In genomic region chr9:130936285-130937117, GRCh38 we compare ENCODE assay signal across 9 cellular contexts. TPM values are rescaled to one million over a fixed set of nuclear protein-coding genes. Genes with fewer than 3 reads are reported as not detected.
A peak's percentile ranks its signal among the peaks of the same experiment; 100 is the strongest.
DNase-seq lines count a peak whose midpoint lies in the region; ATAC-seq, FAIRE-seq and TF ChIP-seq lines count a peak whose summit lies in the region.
"Had no signal": no experiment of that assay in that cellular context is flagged by ENCODE, and none has a peak within 500 bp of the region (broad histone marks: within the 10 kb centered on the region; RNA-seq: fewer than 3 reads in every experiment).

No MANE protein-coding gene starts in this region.

- peaks cover 8 to 58% (median 34%) of the 10 kb centered on the region in 4 experiments for H3K4me1 ChIP-seq in H1 (replicated peaks in 1 of 4; ENCODE audit: control insufficient read depth in 3 of 4, insufficient read depth in 4 of 4, low read length in 3 of 4)
- peaks cover 19 to 21% of the 10 kb centered on the region in 2 donors for H3K4me1 ChIP-seq in neuronal stem cell (ENCODE audit: control insufficient read depth in 2 of 2, insufficient read depth in 1 of 2, low read depth in 1 of 2, low read length in 2 of 2)

- H3K4ac ChIP-seq in H1 (replicated peaks; ENCODE audit: insufficient read length, low read depth, low read length) = no peak overlapping the region
- H3K4ac ChIP-seq in neuronal stem cell (ENCODE audit: low read length) = no peak overlapping the region

- H2BK120ac ChIP-seq in H1 (replicated peaks; ENCODE audit: low read depth, low read length) (no peak overlapping the region), neuronal stem cell (ENCODE audit: low read depth, low read length) (no peak overlapping the region)

- CTCF ChIA-PET in H1 (lab: Charles Lee; ENCODE audit: partially characterized antibody) = interaction anchor here (0.6 to 7.8 kb wide), 13 partner anchors 8 to 347 kb away, joined by 3 to 38 read pairs (median 5); no protein-coding TSS in a partner anchor
- CTCF ChIA-PET in CD4-positive, alpha-beta T cell (lab: Charles Lee) = no interaction called here
- CTCF ChIA-PET in activated CD4-positive, alpha-beta memory T cell treated with anti-CD3 and anti-CD28 coated beads for 36 hours (lab: Charles Lee) = no interaction called here

- no peak overlapping the region for H4K5ac ChIP-seq in H1 (ENCODE audit: insufficient read length, low read depth, low read length)

- FAIRE-seq in H1 (lab: Jason Lieb, UNC) = no peak

- WGBS in H1 (ENCODE audit: extremely low coverage in 1 of 2, insufficient coverage in 1 of 2, insufficient read length in 1 of 2, insufficient replicate concordance in 2 of 2, low coverage in 1 of 2, low lambda C conversion rate in 2 of 2, missing lambda C conversion rate in 1 of 2), 2 experiments = 25% methylated on average over 12 of the region's 12 CpGs; no CpG with 5 or more reads in 1 of the 2 experiments
- no CpG with 5 or more reads among the region's 12 CpGs for WGBS in neuronal stem cell (ENCODE audit: extremely low coverage in 2 of 2, insufficient read length in 2 of 2, insufficient replicate concordance in 1 of 2), 2 donors

- no peak for TF ChIP-seq EP300 in H1 (IDR thresholded peaks at IDR 0.05; ENCODE audit: borderline replicate concordance in 1 of 2, low read depth in 2 of 2, low read length in 2 of 2)

- peak overlapping the region; percentile 13 for H4K91ac ChIP-seq in H1 (replicated peaks; ENCODE audit: insufficient read length, low read length)
- H4K91ac ChIP-seq in neuronal stem cell (ENCODE audit: low read depth, low read length, poor library complexity) = no peak overlapping the region

- 0 out of 2 replicates have a peak overlapping the region, but pooled peaks have one; percentile 48 for H3K27ac ChIP-seq in H1 (ENCODE audit: low read depth, low read length)
- no peak overlapping the region for H3K27ac ChIP-seq in neuronal stem cell (replicated peaks; ENCODE audit: low read length)
- no peak overlapping the region for H3K27ac ChIP-seq in CD4-positive, alpha-beta T cell (ENCODE audit: low read depth, low read length)
- H3K27ac ChIP-seq: SK-N-MC had no signal

- peak overlapping the region; percentile 16 to 39 for H3K4me2 ChIP-seq in H1 (ENCODE audit: insufficient read depth in 1 of 2, low read depth in 2 of 2, low read length in 2 of 2)
- H3K4me2 ChIP-seq in neuronal stem cell (ENCODE audit: insufficient read depth, low read length, poor library complexity, severe bottlenecking) = no peak overlapping the region

- no peak overlapping the region for H3K56ac ChIP-seq in H1 (replicated peaks; ENCODE audit: insufficient read length, low read depth, low read length)

- H3K18ac ChIP-seq in H1 (ENCODE audit: extremely low read depth, low read length) (peak overlapping the region; percentile 40; the same call in 1 of the 2 replicates), neuronal stem cell (ENCODE audit: low read length) (no peak overlapping the region)

- TF ChIP-seq CTCF in H1 (IDR thresholded peaks at IDR 0.05; ENCODE audit: control extremely low read depth in 1 of 3, insufficient read depth in 1 of 3, low read depth in 1 of 3, low read length in 3 of 3) = no peak
- no peak for TF ChIP-seq CTCF in CD4-positive, alpha-beta T cell (IDR thresholded peaks at IDR 0.05)

- H2BK15ac ChIP-seq in H1 (ENCODE audit: low read length) = peak overlapping the region; percentile 72
- no peak overlapping the region for H2BK15ac ChIP-seq in neuronal stem cell (ENCODE audit: low read length)

- no peak for TF ChIP-seq RAD21 in H1 (IDR thresholded peaks at IDR 0.05 in 1 of 2, conservative IDR thresholded peaks at IDR 0.05 in 1 of 2; ENCODE audit: low read depth in 2 of 2, low read length in 2 of 2)

- no peaks in the 10 kb centered on the region for H3K9me3 Mint-ChIP-seq in CD4-positive, alpha-beta T cell
- no peaks in the 10 kb centered on the region for H3K9me3 Mint-ChIP-seq in activated CD4-positive, alpha-beta memory T cell treated with anti-CD3 and anti-CD28 coated beads for 36 hours

- H3K23ac ChIP-seq in H1 (ENCODE audit: insufficient read length) (no peak overlapping the region), neuronal stem cell (ENCODE audit: low read depth, low read length, poor library complexity) (peak overlapping the region; percentile 20)

- peak overlapping the region; percentile 75; the same call in 1 of the 2 replicates for H2BK5ac ChIP-seq in H1 (ENCODE audit: low read depth, low read length)
- H2BK5ac ChIP-seq in neuronal stem cell (ENCODE audit: low read length) = no peak overlapping the region

- H3K36me3 ChIP-seq in H1 (ENCODE audit: control insufficient read depth in 2 of 4, insufficient read depth in 4 of 4, low read length in 3 of 4) (no peaks in the 10 kb centered on the region; a peak in 1 of 8 replicates), neuronal stem cell (replicated peaks in 1 of 2; ENCODE audit: control insufficient read depth in 2 of 2, insufficient read depth in 2 of 2, low read length in 2 of 2) (no peaks in the 10 kb centered on the region)

- POLR2A ChIA-PET in H1 (lab: Charles Lee; ENCODE audit: partially characterized antibody) = interaction anchor here (0.7 to 1.4 kb wide), 3 partner anchors 26 to 43 kb away, joined by 3 to 4 read pairs (median 3); no protein-coding TSS in a partner anchor
- POLR2A ChIA-PET in CD4-positive, alpha-beta T cell (lab: Charles Lee) = no interaction called here
- POLR2A ChIA-PET in activated CD4-positive, alpha-beta memory T cell treated with anti-CD3 and anti-CD28 coated beads for 36 hours (lab: Charles Lee) = interaction anchor here (0.6 kb wide), 1 partner anchor 820 kb away, joined by 3 read pairs; no protein-coding TSS in a partner anchor

- peaks cover 76% of the 10 kb centered on the region for H3K27me3 Mint-ChIP-seq in CD4-positive, alpha-beta T cell
- peaks cover 57% of the 10 kb centered on the region for H3K27me3 Mint-ChIP-seq in activated CD4-positive, alpha-beta memory T cell treated with anti-CD3 and anti-CD28 coated beads for 36 hours

- no peaks in the 10 kb centered on the region for H3K79me1 ChIP-seq in H1 (ENCODE audit: low read depth, low read length)
- H3K79me1 ChIP-seq in neuronal stem cell (ENCODE audit: low read depth, low read length) = no peaks in the 10 kb centered on the region

- ATAC-seq in HG03521 (IDR thresholded peaks at IDR 0.05; ENCODE audit: unreplicated experiment) (no peak), GM21723 (IDR thresholded peaks at IDR 0.05; ENCODE audit: unreplicated experiment) (no peak)
- no peak for ATAC-seq in CD4-positive, alpha-beta T cell (ENCODE audit: poor library complexity)

- peak overlapping the region; percentile 93; the same call in 1 of the 2 replicates for H2BK12ac ChIP-seq in H1 (ENCODE audit: low read depth, low read length)
- H2BK12ac ChIP-seq in neuronal stem cell (ENCODE audit: low read length) = no peak overlapping the region

- no peaks in the 10 kb centered on the region for H3K36me3 Mint-ChIP-seq in CD4-positive, alpha-beta T cell (ENCODE audit: low read depth)
- no peaks in the 10 kb centered on the region for H3K36me3 Mint-ChIP-seq in activated CD4-positive, alpha-beta memory T cell treated with anti-CD3 and anti-CD28 coated beads for 36 hours

- H3K79me2 ChIP-seq in H1 (ENCODE audit: control insufficient read depth in 1 of 2, insufficient read depth in 2 of 2, low read length in 2 of 2) = no peaks in the 10 kb centered on the region

- DNase-seq in ELR (ENCODE audit: low read depth) = peak; percentile 84
- DNase-seq in NCI-H2171 (lab: John Stamatoyannopoulos, UW) = peak; percentile 60
- DNase-seq in H1 (ENCODE audit: low read depth in 1 of 2, low spot score in 2 of 2) = peak; percentile 59 to 76
- no peak for DNase-seq in neuronal stem cell (ENCODE audit: low spot score)
- no peak for DNase-seq in CD4-positive, alpha-beta T cell
- DNase-seq in activated CD4-positive, alpha-beta memory T cell treated with anti-CD3 and anti-CD28 coated beads for 36 hours = no peak

- peak overlapping the region; percentile 66; the same call in 1 of the 2 replicates for H2BK20ac ChIP-seq in H1 (ENCODE audit: low read length)

- peaks cover 18 to 41% (median 31%) of the 10 kb centered on the region in 4 experiments for H3K27me3 ChIP-seq in H1 (replicated peaks in 1 of 4; ENCODE audit: control insufficient read depth in 3 of 4, extremely low read depth in 1 of 4, insufficient read depth in 3 of 4, low read length in 3 of 4)
- peaks cover 21 to 67% (median 42%) of the 10 kb centered on the region in 3 experiments for H3K27me3 ChIP-seq in neuronal stem cell (ENCODE audit: control insufficient read depth in 3 of 3, insufficient read depth in 3 of 3, low read depth in 1 of 3, low read length in 3 of 3)
- peaks cover 85% of the 10 kb centered on the region for H3K27me3 ChIP-seq in CD4-positive, alpha-beta T cell (ENCODE audit: control insufficient read depth, insufficient read depth, low read length)

- H3K4me3 ChIP-seq in H1 (ENCODE audit: extremely low read depth in 1 of 4, insufficient read depth in 2 of 4, low read depth in 3 of 4, low read length in 4 of 4) = no peak overlapping the region
- no peak overlapping the region for H3K4me3 ChIP-seq in neuronal stem cell (ENCODE audit: low read length in 2 of 2)
- H3K4me3 ChIP-seq: SK-N-MC had no signal

- no peak overlapping the region for H3K27ac Mint-ChIP-seq in CD4-positive, alpha-beta T cell
- no peak overlapping the region for H3K27ac Mint-ChIP-seq in activated CD4-positive, alpha-beta memory T cell treated with anti-CD3 and anti-CD28 coated beads for 36 hours

- H2AFZ ChIP-seq in H1 (ENCODE audit: low read length) (no peak overlapping the region), neuronal stem cell (ENCODE audit: low read length) (peak overlapping the region; percentile 66)

- H2AK5ac ChIP-seq in H1 (ENCODE audit: low read depth, low read length) (peak overlapping the region; percentile 88), neuronal stem cell (ENCODE audit: low read depth, low read length) (peak overlapping the region; percentile 23)

- TF ChIP-seq POLR2A in H1 (IDR thresholded peaks at IDR 0.05; ENCODE audit: control extremely low read depth in 1 of 2, low read depth in 2 of 2, low read length in 2 of 2) = no peak

- H3K14ac ChIP-seq in H1 (ENCODE audit: insufficient read length) (no peak overlapping the region), neuronal stem cell (ENCODE audit: low read length) (no peak overlapping the region)

- peaks cover 14% of the 10 kb centered on the region; the same call in 1 of the 2 replicates for H3K23me2 ChIP-seq in H1 (ENCODE audit: low read depth, low read length)

- no peak overlapping the region for H3K9ac ChIP-seq in H1 (replicated peaks in 1 of 4; ENCODE audit: extremely low read depth in 1 of 4, low read depth in 3 of 4, low read length in 3 of 4)
- no peak overlapping the region for H3K9ac ChIP-seq in neuronal stem cell (ENCODE audit: low read depth, low read length, poor library complexity)

- H3K4me1 Mint-ChIP-seq in CD4-positive, alpha-beta T cell (ENCODE audit: low read depth) = peaks cover 9% of the 10 kb centered on the region
- peaks cover 8% of the 10 kb centered on the region for H3K4me1 Mint-ChIP-seq in activated CD4-positive, alpha-beta memory T cell treated with anti-CD3 and anti-CD28 coated beads for 36 hours (ENCODE audit: low read depth)

- no peak overlapping the region for H3K4me3 Mint-ChIP-seq in CD4-positive, alpha-beta T cell
- H3K4me3 Mint-ChIP-seq in activated CD4-positive, alpha-beta memory T cell treated with anti-CD3 and anti-CD28 coated beads for 36 hours = no peak overlapping the region

- H3K9me3 ChIP-seq in H1 (ENCODE audit: insufficient read depth in 2 of 2, low read depth in 1 of 2, low read length in 1 of 2) = no peaks in the 10 kb centered on the region
- H3K9me3 ChIP-seq in neuronal stem cell (replicated peaks in 1 of 2; ENCODE audit: control insufficient read depth in 2 of 2, insufficient read depth in 1 of 2, low read depth in 1 of 2, low read length in 2 of 2) = peaks cover 0 to 3% of the 10 kb centered on the region in 2 donors
- H3K9me3 ChIP-seq in CD4-positive, alpha-beta T cell (ENCODE audit: control insufficient read depth, low read length) = no peaks in the 10 kb centered on the region

- H4K8ac ChIP-seq in H1 (ENCODE audit: extremely low read depth, insufficient read depth, low read length) (no peak overlapping the region), neuronal stem cell (ENCODE audit: low read depth, low read length) (no peak overlapping the region)

- intact Hi-C loops in CD4-positive, alpha-beta T cell (cut with DNase I, micrococcal nuclease) = no loop called here
- intact Hi-C loops in activated CD4-positive, alpha-beta memory T cell treated with anti-CD3 and anti-CD28 coated beads for 36 hours (cut with micrococcal nuclease) = no loop called here

- peaks cover 3 to 5% of the 10 kb centered on the region in 2 experiments for H4K20me1 ChIP-seq in H1 (replicated peaks in 1 of 2; ENCODE audit: control insufficient read depth in 1 of 2, insufficient read depth in 2 of 2, low read length in 2 of 2)

RNA-seq across cellular contexts. Expression of gene FIBCD1, which starts 2.5 kb away (rescaled TPM):
- total RNA-seq in H1 (2021; fragmentation: NEBNext Ultra II Directional; extraction: Animal tissue kit (Norgen Biotek cat#: 25700)) = 5.3 and 6.1 TPM in 2 replicates
- polyA plus RNA-seq in H1 (2011; rRNA removed) = 8.8 and 13.2 TPM in 2 replicates
- polyA plus RNA-seq in H1 (2011; cell fraction: cytosol; rRNA removed) = 5.6 TPM
- 11.0 TPM for polyA plus RNA-seq in H1 (2011; cell fraction: nucleus; rRNA removed)
- polyA plus RNA-seq in H1 (2012, experiment 1 of 2) = 3.9 to 10.9 TPM (median 7.8 TPM) in 4 replicates
- polyA plus RNA-seq in H1 (2012, experiment 2 of 2) = 5.2 TPM
- polyA plus RNA-seq in H1 (2013, experiment 1 of 2) = 11.6 TPM
- polyA plus RNA-seq in H1 (2013, experiment 2 of 2) = 10.8 TPM
- 0.66 and 1.2 TPM in 2 replicates for polyA minus RNA-seq in H1 (2011; rRNA and poly(A)+ RNA removed)
- 2.1 TPM for polyA minus RNA-seq in H1 (2011; cell fraction: cytosol; rRNA and poly(A)+ RNA removed)
- polyA minus RNA-seq in H1 (2011; cell fraction: nucleus; rRNA and poly(A)+ RNA removed) = 1.2 TPM
- 0.82 TPM for polyA plus RNA-seq in neuronal stem cell (2013, experiment 1 of 2)
- polyA plus RNA-seq in neuronal stem cell (2013, experiment 2 of 2) = 0.89 TPM
- total RNA-seq in CD4-positive, alpha-beta T cell = not detected
- total RNA-seq in activated CD4-positive, alpha-beta memory T cell treated with anti-CD3 and anti-CD28 coated beads for 36 hours = not detected

RNA-seq across cellular contexts. Expression of gene QRFP, which starts 39.9 kb away (rescaled TPM):
- not detected in 2 replicates for total RNA-seq in H1 (2021; fragmentation: NEBNext Ultra II Directional; extraction: Animal tissue kit (Norgen Biotek cat#: 25700))
- polyA plus RNA-seq in H1 (2011; rRNA removed) = not detected in 2 replicates
- not detected for polyA plus RNA-seq in H1 (2011; cell fraction: cytosol; rRNA removed)
- polyA plus RNA-seq in H1 (2011; cell fraction: nucleus; rRNA removed) = not detected
- 0.11 to 0.28 TPM in 2 of 4 replicates, not detected in the others for polyA plus RNA-seq in H1 (2012, experiment 1 of 2)
- 0.73 TPM for polyA plus RNA-seq in H1 (2012, experiment 2 of 2)
- not detected for polyA plus RNA-seq in H1 (2013, experiment 1 of 2)
- polyA plus RNA-seq in H1 (2013, experiment 2 of 2) = not detected
- not detected in 2 replicates for polyA minus RNA-seq in H1 (2011; rRNA and poly(A)+ RNA removed)
- not detected for polyA minus RNA-seq in H1 (2011; cell fraction: cytosol; rRNA and poly(A)+ RNA removed)
- polyA minus RNA-seq in H1 (2011; cell fraction: nucleus; rRNA and poly(A)+ RNA removed) = not detected
- polyA plus RNA-seq in neuronal stem cell (2013, experiment 1 of 2) = not detected
- not detected for polyA plus RNA-seq in neuronal stem cell (2013, experiment 2 of 2)
- not detected for total RNA-seq in CD4-positive, alpha-beta T cell
- not detected for total RNA-seq in activated CD4-positive, alpha-beta memory T cell treated with anti-CD3 and anti-CD28 coated beads for 36 hours

Comparison
In these comparisons a context has a peak if more than half of its experiments do, and no peak if none do; other contexts are left out.
1. DNase-seq: peak in ELR (single experiment), NCI-H2171 (single experiment) and H1 (2 of 2); none in neuronal stem cell (single experiment), CD4-positive, alpha-beta T cell (0 of 10) and activated CD4-positive, alpha-beta memory T cell treated with anti-CD3 and anti-CD28 coated beads for 36 hours (single experiment).